17 cellular contexts compared by ENCODE assay signal in genomic region chr7:5384618-5385017, GRCh38. TPM values are rescaled to one million over a fixed set of nuclear protein-coding genes. Genes with fewer than 3 reads are reported as not detected.
A peak's percentile ranks its signal among the peaks of the same experiment; 100 is the strongest.
DNase-seq lines count a peak whose midpoint lies in the region; TF ChIP-seq lines count a peak whose summit lies in the region.
"Had no signal": no experiment of that assay in that cellular context is flagged by ENCODE, and none has a peak within 500 bp of the region (broad histone marks: within the 10 kb centered on the region; RNA-seq: fewer than 3 reads in every experiment).

No MANE protein-coding gene starts in this region.

- peaks cover 51% of the 10 kb centered on the region for H3K4me1 Mint-ChIP-seq in brain
- H3K4me1 Mint-ChIP-seq in glutamatergic neuron (ENCODE audit: low read depth, unreplicated experiment) = peaks cover 13% of the 10 kb centered on the region

- TF ChIP-seq POLR2A in sigmoid colon (IDR thresholded peaks at IDR 0.05) = no peak

- no peak overlapping the region for H3K27ac ChIP-seq in HEK293 (ENCODE audit: extremely low read depth, low read depth, low read length)
- peak overlapping the region; percentile 45 to 70 (median 56) for H3K27ac ChIP-seq in sigmoid colon
- H3K27ac ChIP-seq: C4-2B had no signal

- no peak for TF ChIP-seq CTCF in HEK293 (tag by site-specific recombination; IDR thresholded peaks at IDR 0.05)
- no peak for TF ChIP-seq CTCF in brain (conservative IDR thresholded peaks at IDR 0.05)
- TF ChIP-seq CTCF in glutamatergic neuron (IDR thresholded peaks at IDR 0.05; ENCODE audit: partially characterized antibody, unreplicated experiment) = no peak
- TF ChIP-seq CTCF in sigmoid colon (IDR thresholded peaks at IDR 0.05) = no peak

- no peak for DNase-seq in glutamatergic neuron
- no peak for DNase-seq in sigmoid colon
- no peak for DNase-seq in DMS79 (lab: John Stamatoyannopoulos, UW)
- DNase-seq in NCI-H82 treated with DMSO at 0.1 percent for 48 hours (lab: John Stamatoyannopoulos, UW; ENCODE audit: unreplicated experiment) = no peak
- no peak for DNase-seq in EL
- DNase-seq: DND-41, KG1, MV-4-11, NCI-H187, NCI-H2227 treated with DMSO at 0.1 percent for 48 hours, NCI-H510A treated with DMSO at 0.1 percent for 48 hours, NCI-H774, OCI-M1, SHP77 had no signal

- no peaks in the 10 kb centered on the region for H3K9me3 ChIP-seq in HEK293 (ENCODE audit: control insufficient read depth, insufficient read depth, low read depth, low read length)
- no peaks in the 10 kb centered on the region for H3K9me3 ChIP-seq in sigmoid colon

- H3K4me3 ChIP-seq in HEK293 (ENCODE audit: low read depth, low read length) (no peak overlapping the region), sigmoid colon (no peak overlapping the region)

- H3K4me1 ChIP-seq in HEK293 (ENCODE audit: control insufficient read depth, insufficient read depth, low read length) (peaks cover 18% of the 10 kb centered on the region), sigmoid colon (peaks cover 0 to 80% (median 69%) of the 10 kb centered on the region in 4 donors)

- H3K27me3 Mint-ChIP-seq in brain (no peaks in the 10 kb centered on the region), glutamatergic neuron (ENCODE audit: unreplicated experiment) (peaks cover 4% of the 10 kb centered on the region)

- H3K9me3 Mint-ChIP-seq in brain (peaks cover 0 to 3% (median 0%) of the 10 kb centered on the region in 5 experiments), glutamatergic neuron (ENCODE audit: unreplicated experiment) (peaks cover 4% of the 10 kb centered on the region)

- POLR2A ChIA-PET in HEK293 (lab: Yijun Ruan, JAX) = interaction anchor here (1.1 kb wide), 1 partner anchor 11 kb away, joined by 7 read pairs; no protein-coding TSS in a partner anchor

- H3K27ac Mint-ChIP-seq in brain = peak overlapping the region in 3 of 5 experiments; percentile 50 to 97 (median 58)
- peak overlapping the region; percentile 52 for H3K27ac Mint-ChIP-seq in glutamatergic neuron (ENCODE audit: unreplicated experiment)

- peaks cover 8 to 11% of the 10 kb centered on the region in 2 experiments; a peak in 2 of 3 replicates for H3K36me3 ChIP-seq in HEK293 (ENCODE audit: control insufficient read depth in 2 of 2, insufficient read depth in 1 of 2, low read length in 2 of 2)
- H3K36me3 ChIP-seq in sigmoid colon = peaks cover 24 to 41% (median 29%) of the 10 kb centered on the region in 4 donors

- TF ChIP-seq EP300 in sigmoid colon (IDR thresholded peaks at IDR 0.05) = no peak

- CTCF ChIA-PET in HEK293 (lab: Yijun Ruan, JAX) = interaction anchor here (1.4 kb wide), 1 partner anchor 17 kb away, joined by 3 read pairs; no protein-coding TSS in a partner anchor

- WGBS in sigmoid colon, 2 donors = 75 to 80% methylated on average over 6 of the region's 6 CpGs

- intact Hi-C loops in sigmoid colon (cut with DNase I) = no loop called here

- H3K4me3 Mint-ChIP-seq in brain (no peak overlapping the region), glutamatergic neuron (ENCODE audit: unreplicated experiment) (no peak overlapping the region)

- peaks cover 48% of the 10 kb centered on the region for H3K36me3 Mint-ChIP-seq in brain
- peaks cover 5% of the 10 kb centered on the region for H3K36me3 Mint-ChIP-seq in glutamatergic neuron (ENCODE audit: unreplicated experiment)

- H3K27me3 ChIP-seq in sigmoid colon = no peaks in the 10 kb centered on the region

TF ChIP-seq in HEK293, 187 proteins besides CTCF, POLR2A, EP300 and RAD21:
- TF ChIP-seq GLIS1 (tag by site-specific recombination; IDR thresholded peaks at IDR 0.05) = peak; percentile 48
- TF ChIP-seq, protein P1, sequence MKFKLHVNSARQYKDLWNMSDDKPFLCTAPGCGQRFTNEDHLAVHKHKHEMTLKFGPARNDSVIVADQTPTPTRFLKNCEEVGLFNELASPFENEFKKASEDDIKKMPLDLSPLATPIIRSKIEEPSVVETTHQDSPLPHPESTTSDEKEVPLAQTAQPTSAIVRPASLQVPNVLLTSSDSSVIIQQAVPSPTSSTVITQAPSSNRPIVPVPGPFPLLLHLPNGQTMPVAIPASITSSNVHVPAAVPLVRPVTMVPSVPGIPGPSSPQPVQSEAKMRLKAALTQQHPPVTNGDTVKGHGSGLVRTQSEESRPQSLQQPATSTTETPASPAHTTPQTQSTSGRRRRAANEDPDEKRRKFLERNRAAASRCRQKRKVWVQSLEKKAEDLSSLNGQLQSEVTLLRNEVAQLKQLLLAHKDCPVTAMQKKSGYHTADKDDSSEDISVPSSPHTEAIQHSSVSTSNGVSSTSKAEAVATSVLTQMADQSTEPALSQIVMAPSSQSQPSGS (tag by site-specific recombination; IDR thresholded peaks at IDR 0.05; ENCODE audit: low read depth) = no peak

RNA-seq across cellular contexts. Expression of gene TNRC18, which starts 39.0 kb away (rescaled TPM):
- 36.8 TPM for polyA plus RNA-seq in brain (ENCODE audit: insufficient read depth, low read depth, low replicate concordance)
- total RNA-seq in glutamatergic neuron (ENCODE audit: unreplicated experiment) = 54.6 TPM
- 100 to 1,000 TPM in 1 of 4 donors, 10 to 100 TPM in 3; 32.5 to 187 (median 59.9) TPM for total RNA-seq in sigmoid colon
- 10 to 100 TPM; 12.6 to 61.8 (median 19.9) TPM for polyA plus RNA-seq in sigmoid colon
